Comparison of ENCODE assay signal across 1 cellular context in genomic region chr1:228494970-228495853, GRCh38.
TF ChIP-seq lines count a peak whose summit lies in the region.

No MANE protein-coding gene starts in this region.

TF ChIP-seq in HEK293, 187 proteins besides CTCF, POLR2A, EP300 and RAD21:
- TF ChIP-seq ZNF398 (tag by site-specific recombination; IDR thresholded peaks at IDR 0.05) (no peak), ZNF561 (tag by site-specific recombination; IDR thresholded peaks at IDR 0.05; ENCODE audit: borderline replicate concordance) (no peak), MZF1 (tag by site-specific recombination; IDR thresholded peaks at IDR 0.05; ENCODE audit: borderline replicate concordance) (no peak), BCL11B (tag by site-specific recombination; IDR thresholded peaks at IDR 0.05; ENCODE audit: low read depth) (no peak), ZNF549 (tag by site-specific recombination; IDR thresholded peaks at IDR 0.05) (no peak), PRDM6 (tag by site-specific recombination; IDR thresholded peaks at IDR 0.05) (no peak), ZBTB11 (tag by site-specific recombination; conservative IDR thresholded peaks at IDR 0.05; ENCODE audit: low read depth) (no peak), ZNF510 (tag by site-specific recombination; IDR thresholded peaks at IDR 0.05; ENCODE audit: insufficient replicate concordance) (no peak), ZNF660 (tag by site-specific recombination; IDR thresholded peaks at IDR 0.05) (no peak), ZNF585B (tag by site-specific recombination; IDR thresholded peaks at IDR 0.05) (no peak), ZNF433 (tag by site-specific recombination; IDR thresholded peaks at IDR 0.05; ENCODE audit: low read depth) (no peak), ZXDB (tag by site-specific recombination; IDR thresholded peaks at IDR 0.05) (no peak), TRIM28 (IDR thresholded peaks at IDR 0.05; ENCODE audit: borderline replicate concordance, low read length) (no peak), ZNF768 (tag by site-specific recombination; IDR thresholded peaks at IDR 0.05) (no peak), ZNF792 (tag by site-specific recombination; IDR thresholded peaks at IDR 0.05) (no peak)
TF ChIP-seq in HEK293: peak in this region for 0.
